17 cellular contexts compared by ENCODE assay signal in genomic region chr21:43881283-43881682, GRCh38. TPM values are rescaled to one million over a fixed set of nuclear protein-coding genes. Genes with fewer than 3 reads are reported as not detected.
DNase-seq lines count a peak whose midpoint lies in the region; ATAC-seq and TF ChIP-seq lines count a peak whose summit lies in the region.
"Had no signal": no experiment of that assay in that cellular context is flagged by ENCODE, and none has a peak within 500 bp of the region (broad histone marks: within the 10 kb centered on the region; RNA-seq: fewer than 3 reads in every experiment).

No MANE protein-coding gene starts in this region.

- H3K9ac ChIP-seq in neural progenitor cell (no peak overlapping the region), trophoblast cell (ENCODE audit: low read length) (no peak overlapping the region), Karpas-422 (ENCODE audit: low read length) (no peak overlapping the region)

- H3K14ac ChIP-seq in trophoblast cell (ENCODE audit: low read length) = no peak overlapping the region

- peak overlapping the region; percentile 15 for H3K27ac Mint-ChIP-seq in activated T-helper 2 cell treated with anti-CD3 and anti-CD28 coated beads, Interferon-gamma antibody, Interleukin-2, Interleukin-4, amounts not matched to agents 10 μg/mL and 5 μg/mL and 100 μg/mL, durations not matched to agents 14 hours and 24 hours and 36 hours
- H3K27ac Mint-ChIP-seq in natural killer cell (no peak overlapping the region), neural progenitor cell (no peak overlapping the region)
- H3K27ac Mint-ChIP-seq: nephron progenitor cell had no signal

- no peak overlapping the region for H4K8ac ChIP-seq in trophoblast cell (ENCODE audit: low read depth, low read length)

- H3K4me3 Mint-ChIP-seq in activated T-helper 2 cell treated with anti-CD3 and anti-CD28 coated beads, Interferon-gamma antibody, Interleukin-2, Interleukin-4, amounts not matched to agents 10 μg/mL and 5 μg/mL and 100 μg/mL, durations not matched to agents 14 hours and 24 hours and 36 hours (ENCODE audit: low read depth) = no peak overlapping the region
- H3K4me3 Mint-ChIP-seq in natural killer cell (no peak overlapping the region), neural progenitor cell (no peak overlapping the region)
- H3K4me3 Mint-ChIP-seq: nephron progenitor cell had no signal

- H3K4ac ChIP-seq in trophoblast cell (ENCODE audit: low read depth, low read length) = no peak overlapping the region

- peaks cover 58% of the 10 kb centered on the region for H3K4me1 Mint-ChIP-seq in activated T-helper 2 cell treated with anti-CD3 and anti-CD28 coated beads, Interferon-gamma antibody, Interleukin-2, Interleukin-4, amounts not matched to agents 10 μg/mL and 5 μg/mL and 100 μg/mL, durations not matched to agents 14 hours and 24 hours and 36 hours (ENCODE audit: low read depth)
- peaks cover 23 to 38% of the 10 kb centered on the region in 2 donors for H3K4me1 Mint-ChIP-seq in natural killer cell
- peaks cover 24% of the 10 kb centered on the region for H3K4me1 Mint-ChIP-seq in neural progenitor cell

- H3K9me2 ChIP-seq in Karpas-422 (replicated peaks; ENCODE audit: insufficient read depth, low read length) = no peaks in the 10 kb centered on the region

- H3K36me3 ChIP-seq in upper lobe of right lung (peaks cover 5% of the 10 kb centered on the region), neural progenitor cell (no peaks in the 10 kb centered on the region), trophoblast cell (ENCODE audit: control insufficient read depth in 1 of 2, insufficient read depth in 2 of 2, low read length in 2 of 2) (no peaks in the 10 kb centered on the region), Karpas-422 (ENCODE audit: insufficient read depth, low read length) (peaks cover 5% of the 10 kb centered on the region; the same call in 1 of the 2 replicates)

- H3K27me3 ChIP-seq in upper lobe of right lung = no peaks in the 10 kb centered on the region
- H3K27me3 ChIP-seq in neural progenitor cell = no peaks in the 10 kb centered on the region
- no peaks in the 10 kb centered on the region for H3K27me3 ChIP-seq in trophoblast cell (ENCODE audit: insufficient read depth, low read length)
- H3K27me3 ChIP-seq in Karpas-422 (ENCODE audit: low read length) = no peaks in the 10 kb centered on the region

- no peak overlapping the region for H2AFZ ChIP-seq in neural progenitor cell (replicated peaks)
- no peak overlapping the region for H2AFZ ChIP-seq in trophoblast cell (ENCODE audit: insufficient read depth, low read length, poor library complexity)
- H2AFZ ChIP-seq in Karpas-422 (ENCODE audit: low read length) = no peak overlapping the region

- no peaks in the 10 kb centered on the region for H4K20me1 ChIP-seq in neural progenitor cell (ENCODE audit: low read depth)
- H4K20me1 ChIP-seq in Karpas-422 (ENCODE audit: insufficient read depth, low read depth, low read length) = peaks cover 5% of the 10 kb centered on the region; the same call in 1 of the 2 replicates

- no peak overlapping the region for H4K91ac ChIP-seq in trophoblast cell (ENCODE audit: low read depth, low read length)

- no peak overlapping the region for H2AK5ac ChIP-seq in trophoblast cell (ENCODE audit: low read length)

- peak; percentile 51 for DNase-seq in activated naive CD4-positive, alpha-beta T cell treated with Interleukin-2 at 50 U/mL for 16 hours
- DNase-seq in activated naive CD4-positive, alpha-beta T cell (lab: John Stamatoyannopoulos, UW) = no peak
- DNase-seq in activated T-helper 2 cell treated with anti-CD3 and anti-CD28 coated beads, Interferon-gamma antibody, Interleukin-2, Interleukin-4, amounts not matched to agents 10 μg/mL and 5 μg/mL and 100 μg/mL, durations not matched to agents 14 hours and 24 hours and 36 hours (ENCODE audit: low spot score) = no peak
- DNase-seq in natural killer cell = no peak
- peak; percentile 31 for DNase-seq in upper lobe of right lung
- DNase-seq in neural progenitor cell (ENCODE audit: low spot score) = no peak
- DNase-seq in trophoblast cell = no peak
- DNase-seq in Karpas-422 = no peak
- DNase-seq: amygdala; effector memory CD4-positive, alpha-beta T cell; islet precursor cell; mammary epithelial cell; NCI-H1694 treated with DMSO at 0.1 percent for 48 hours; NCI-H446; nephron progenitor cell; NK-92 treated with Interleukin-12 subunit alpha and Interleukin-12 subunit beta, amount 100 ng/mL, for 24 hours had no signal

- no peak overlapping the region for H3K18ac ChIP-seq in trophoblast cell (ENCODE audit: low read length)

- H3K4me1 ChIP-seq in upper lobe of right lung (peaks cover 20% of the 10 kb centered on the region), neural progenitor cell (peaks cover 11% of the 10 kb centered on the region), trophoblast cell (ENCODE audit: control insufficient read depth in 1 of 2, insufficient read depth in 2 of 2, low read length in 2 of 2) (peaks cover 8 to 12% of the 10 kb centered on the region in 2 experiments), Karpas-422 (ENCODE audit: low read length) (peaks cover 21% of the 10 kb centered on the region)

- H3K79me2 ChIP-seq in neural progenitor cell (ENCODE audit: low read depth) = no peaks in the 10 kb centered on the region
- H3K79me2 ChIP-seq in trophoblast cell (ENCODE audit: control insufficient read depth, insufficient read depth, low read length, poor library complexity) = peaks cover 2% of the 10 kb centered on the region
- peaks cover 95% of the 10 kb centered on the region for H3K79me2 ChIP-seq in Karpas-422 (ENCODE audit: low read length)

- H3K4me2 ChIP-seq in neural progenitor cell (no peak overlapping the region), trophoblast cell (ENCODE audit: low read length) (no peak overlapping the region), Karpas-422 (ENCODE audit: low read depth, low read length, poor library complexity, severe bottlenecking) (no peak overlapping the region)

- H3K9me3 Mint-ChIP-seq in activated T-helper 2 cell treated with anti-CD3 and anti-CD28 coated beads, Interferon-gamma antibody, Interleukin-2, Interleukin-4, amounts not matched to agents 10 μg/mL and 5 μg/mL and 100 μg/mL, durations not matched to agents 14 hours and 24 hours and 36 hours = no peaks in the 10 kb centered on the region
- H3K9me3 Mint-ChIP-seq in natural killer cell = no peaks in the 10 kb centered on the region
- peaks cover under 1% of the 10 kb centered on the region for H3K9me3 Mint-ChIP-seq in neural progenitor cell

- no peak overlapping the region for H2BK5ac ChIP-seq in trophoblast cell (ENCODE audit: low read depth, low read length, poor library complexity)

- peaks cover 4% of the 10 kb centered on the region for H3K79me1 ChIP-seq in trophoblast cell (ENCODE audit: low read length)

- H3K9me3 ChIP-seq in upper lobe of right lung (no peaks in the 10 kb centered on the region), neural progenitor cell (ENCODE audit: low read depth) (no peaks in the 10 kb centered on the region), trophoblast cell (ENCODE audit: insufficient read depth, low read depth, low read length) (peaks cover 3% of the 10 kb centered on the region), Karpas-422 (ENCODE audit: low read length) (no peaks in the 10 kb centered on the region)

- H3K4me3 ChIP-seq in upper lobe of right lung (no peak overlapping the region), neural progenitor cell (no peak overlapping the region), trophoblast cell (ENCODE audit: low read depth, low read length) (no peak overlapping the region), Karpas-422 (ENCODE audit: low read length) (no peak overlapping the region)

- H3K27ac ChIP-seq in upper lobe of right lung (no peak overlapping the region), neural progenitor cell (no peak overlapping the region), trophoblast cell (ENCODE audit: low read depth, low read length) (no peak overlapping the region), Karpas-422 (ENCODE audit: low read length) (no peak overlapping the region)

- H3K36me3 Mint-ChIP-seq in activated T-helper 2 cell treated with anti-CD3 and anti-CD28 coated beads, Interferon-gamma antibody, Interleukin-2, Interleukin-4, amounts not matched to agents 10 μg/mL and 5 μg/mL and 100 μg/mL, durations not matched to agents 14 hours and 24 hours and 36 hours (ENCODE audit: low read depth) = peaks cover 38% of the 10 kb centered on the region
- H3K36me3 Mint-ChIP-seq in natural killer cell (no peaks in the 10 kb centered on the region), neural progenitor cell (peaks cover 7% of the 10 kb centered on the region)

- no peak overlapping the region for H4K12ac ChIP-seq in trophoblast cell (ENCODE audit: low read depth, low read length)

- H3F3A ChIP-seq in neural progenitor cell (ENCODE audit: low read depth) = no peaks in the 10 kb centered on the region

- no peak overlapping the region for H3K23ac ChIP-seq in trophoblast cell (ENCODE audit: low read length)

- peak; percentile 75 to 97 (median 90) for ATAC-seq in natural killer cell
- ATAC-seq in upper lobe of right lung = no peak
- ATAC-seq: HepG2 had no signal

- no CpG with 5 or more reads among the region's 6 CpGs for WGBS in trophoblast cell (ENCODE audit: extremely low coverage, insufficient coverage, insufficient read length)

- H2BK120ac ChIP-seq in trophoblast cell (ENCODE audit: insufficient read depth, low read length, poor library complexity) = no peak overlapping the region

- intact Hi-C loops in activated T-helper 2 cell treated with anti-CD3 and anti-CD28 coated beads, Interferon-gamma antibody, Interleukin-2, Interleukin-4, amounts not matched to agents 10 μg/mL and 5 μg/mL and 100 μg/mL, durations not matched to agents 14 hours and 24 hours and 36 hours (cut with micrococcal nuclease) = loop anchor here (5.0 kb wide), 1 partner anchor 36 kb away; no protein-coding TSS in a partner anchor
- intact Hi-C loops in natural killer cell (cut with micrococcal nuclease) = loop anchor here (5.0 kb wide), 1 partner anchor 36 kb away; no protein-coding TSS in a partner anchor
- intact Hi-C loops in upper lobe of right lung (cut with DNase I) = no loop called here

- TF ChIP-seq CTCF in natural killer cell (IDR thresholded peaks at IDR 0.05) = no peak
- TF ChIP-seq CTCF in upper lobe of right lung (IDR thresholded peaks at IDR 0.05) = no peak
- no peak for TF ChIP-seq CTCF in neural progenitor cell (IDR thresholded peaks at IDR 0.05)

- H2BK12ac ChIP-seq in trophoblast cell (ENCODE audit: low read length) = no peak overlapping the region

- H3K27me3 Mint-ChIP-seq in activated T-helper 2 cell treated with anti-CD3 and anti-CD28 coated beads, Interferon-gamma antibody, Interleukin-2, Interleukin-4, amounts not matched to agents 10 μg/mL and 5 μg/mL and 100 μg/mL, durations not matched to agents 14 hours and 24 hours and 36 hours (ENCODE audit: low read depth) = no peaks in the 10 kb centered on the region
- H3K27me3 Mint-ChIP-seq in natural killer cell (ENCODE audit: low read depth in 2 of 2) (no peaks in the 10 kb centered on the region), neural progenitor cell (ENCODE audit: insufficient read depth, low read depth) (no peaks in the 10 kb centered on the region)

RNA-seq across cellular contexts. Expression of gene AGPAT3, which starts 16.3 kb away (rescaled TPM):
- total RNA-seq in activated T-helper 2 cell treated with anti-CD3 and anti-CD28 coated beads, Interferon-gamma antibody, Interleukin-2, Interleukin-4, amounts not matched to agents 10 μg/mL and 5 μg/mL and 100 μg/mL, durations not matched to agents 14 hours and 24 hours and 36 hours = 126 and 134 TPM in 2 replicates
- total RNA-seq in natural killer cell = 10 to 100 TPM; 39.5 to 45.7 (median 42.3) TPM
- total RNA-seq in upper lobe of right lung = 86.0 TPM
- 7.8 and 8.7 TPM in 2 replicates for total RNA-seq in neural progenitor cell (ENCODE audit: low replicate concordance)
- polyA plus RNA-seq in trophoblast cell (2013) = 9.7 and 10.3 TPM in 2 replicates
- total RNA-seq in Karpas-422 (2014; rRNA removed; shearing (Covaris generic); ENCODE audit: low replicate concordance) = 29.0 and 42.2 TPM in 2 replicates

Comparison
In these comparisons a context has a peak if more than half of its experiments do, and no peak if none do; other contexts are left out.
1. DNase-seq: peak in activated naive CD4-positive, alpha-beta T cell treated with Interleukin-2 at 50 U/mL for 16 hours (single experiment) and upper lobe of right lung (single experiment); none in activated naive CD4-positive, alpha-beta T cell (0 of 4), activated T-helper 2 cell treated with anti-CD3 and anti-CD28 coated beads, Interferon-gamma antibody, Interleukin-2, Interleukin-4, amounts not matched to agents 10 μg/mL and 5 μg/mL and 100 μg/mL, durations not matched to agents 14 hours and 24 hours and 36 hours (single experiment), natural killer cell (single experiment), neural progenitor cell (single experiment), trophoblast cell (0 of 2) and Karpas-422 (single experiment).